ENCODE assay signal across 1 cellular context in genomic region chr6:44311767-44312166, GRCh38.
TF ChIP-seq lines count a peak whose summit lies in the region.

No MANE protein-coding gene starts in this region.

TF ChIP-seq in WTC11, 78 proteins besides CTCF, POLR2A, EP300 and RAD21 (continued from another document):
- TF ChIP-seq ZNF532 (CRISPR knock-in tag; IDR thresholded peaks at IDR 0.05; ENCODE audit: borderline replicate concordance) (no peak), RELA (CRISPR knock-in tag; IDR thresholded peaks at IDR 0.05; ENCODE audit: borderline replicate concordance) (no peak), E2F5 (CRISPR knock-in tag; IDR thresholded peaks at IDR 0.05) (no peak)
